Comparison of ENCODE assay signal across 8 cellular contexts in genomic region chrX:109709129-109709631, GRCh38.
DNase-seq lines count a peak whose midpoint lies in the region; ATAC-seq lines count a peak whose summit lies in the region.

No MANE protein-coding gene starts in this region.

- H3K4me1 Mint-ChIP-seq in T-helper 2 cell treated with Interferon-gamma antibody and Interleukin-4, amounts not matched to agents 5 μg/mL and 100 μg/mL, for 36 hours (ENCODE audit: low read depth), result peaks cover 47% of the 10 kb centered on the region

- peak overlapping the region; percentile 89 for H3K27ac Mint-ChIP-seq in T-helper 2 cell treated with Interferon-gamma antibody and Interleukin-4, amounts not matched to agents 5 μg/mL and 100 μg/mL, for 36 hours

- H3K27me3 Mint-ChIP-seq in T-helper 2 cell treated with Interferon-gamma antibody and Interleukin-4, amounts not matched to agents 5 μg/mL and 100 μg/mL, for 36 hours (ENCODE audit: low read depth), result no peaks in the 10 kb centered on the region

- no peaks in the 10 kb centered on the region for H3K9me3 Mint-ChIP-seq in T-helper 2 cell treated with Interferon-gamma antibody and Interleukin-4, amounts not matched to agents 5 μg/mL and 100 μg/mL, for 36 hours

- H3K4me3 Mint-ChIP-seq in T-helper 2 cell treated with Interferon-gamma antibody and Interleukin-4, amounts not matched to agents 5 μg/mL and 100 μg/mL, for 36 hours, result peak overlapping the region; percentile 66

- ATAC-seq in GM19023 (IDR thresholded peaks at IDR 0.05; ENCODE audit: unreplicated experiment), result peak; percentile 57
- ATAC-seq in HG03135 (IDR thresholded peaks at IDR 0.05; ENCODE audit: unreplicated experiment), result peak; percentile 58

- peaks cover 16% of the 10 kb centered on the region for H3K36me3 Mint-ChIP-seq in T-helper 2 cell treated with Interferon-gamma antibody and Interleukin-4, amounts not matched to agents 5 μg/mL and 100 μg/mL, for 36 hours (ENCODE audit: low read depth)

- DNase-seq in AG08395 (ENCODE audit: low spot score) (peak; percentile 10), left kidney (ENCODE audit: low read depth, low spot score) (peak; percentile 86), NCI-H1105 treated with DMSO at 0.1 percent for 48 hours (lab: John Stamatoyannopoulos, UW) (no peak), putamen (ENCODE audit: low spot score) (no peak), DMS153 (lab: John Stamatoyannopoulos, UW) (no peak)
- DNase-seq in T-helper 2 cell treated with Interferon-gamma antibody and Interleukin-4, amounts not matched to agents 5 μg/mL and 100 μg/mL, for 36 hours (ENCODE audit: low spot score), result peak; percentile 4

Comparison
In these comparisons a context has a peak if more than half of its experiments do, and no peak if none do; other contexts are left out.
1. DNase-seq: peak in AG08395 (single experiment), T-helper 2 cell treated with Interferon-gamma antibody and Interleukin-4, amounts not matched to agents 5 μg/mL and 100 μg/mL, for 36 hours (single experiment) and left kidney (single experiment); none in NCI-H1105 treated with DMSO at 0.1 percent for 48 hours (single experiment), putamen (single experiment) and DMS153 (single experiment).